In the genomic region with DNA sequence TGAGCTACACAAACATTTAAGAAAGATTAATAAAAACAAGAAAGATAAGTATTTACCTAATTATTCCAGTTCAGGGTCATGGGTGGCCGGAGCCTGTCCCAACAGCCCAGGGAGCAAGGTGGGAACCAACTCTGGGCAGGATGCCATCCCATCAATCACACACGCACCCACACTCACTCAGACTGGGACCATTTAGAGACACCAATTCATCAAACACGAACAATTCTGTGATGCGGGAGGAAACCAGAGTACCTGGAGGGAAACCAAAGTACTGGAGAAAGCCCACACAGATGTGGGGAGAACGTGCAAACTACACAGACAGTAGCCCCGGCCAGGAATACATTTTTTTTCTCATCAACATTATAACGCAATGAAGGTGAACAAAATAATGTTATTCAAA, we compare ENCODE assay signal across 15 cellular contexts. TPM values are rescaled to one million over a fixed set of nuclear protein-coding genes. Genes with fewer than 3 reads are reported as not detected.
A peak's percentile ranks its signal among the peaks of the same experiment; 100 is the strongest.
DNase-seq lines count a peak whose midpoint lies in the region; ATAC-seq, FAIRE-seq and TF ChIP-seq lines count a peak whose summit lies in the region.
"Had no signal": no experiment of that assay in that cellular context is flagged by ENCODE, and none has a peak within 500 bp of the region (broad histone marks: within the 10 kb centered on the region; RNA-seq: fewer than 3 reads in every experiment).

No MANE protein-coding gene starts in this region.

- peaks cover 97% of the 10 kb centered on the region for H3K79me2 ChIP-seq in SU-DHL-6 (ENCODE audit: insufficient read depth, low read length)

- no peak for DNase-seq in Right ventricle myocardium superior
- no peak for DNase-seq in right cardiac atrium
- peak; percentile 55 for DNase-seq in left kidney (ENCODE audit: low read depth, low spot score)
- peak; percentile 32 to 41 for DNase-seq in thyroid gland
- DNase-seq in NCI-H524 (lab: John Stamatoyannopoulos, UW) = no peak
- no peak for DNase-seq in frontal cortex (ENCODE audit: low spot score in 2 of 2)
- DNase-seq: dermis blood vessel endothelial cell; GF-D8; PC-3; stimulated activated CD4-positive, alpha-beta T cell treated with anti-CD3 and anti-CD28 coated beads, Interleukin-2, amount 100 ng/mL, for 24 hours had no signal

- no peaks in the 10 kb centered on the region for H3K9me2 ChIP-seq in SU-DHL-6 (replicated peaks; ENCODE audit: insufficient read depth, low read length)

- H3K4me3 ChIP-seq in right cardiac atrium (ENCODE audit: low read length) (no peak overlapping the region), SU-DHL-6 (ENCODE audit: insufficient read depth, low read length, poor library complexity, severe bottlenecking) (peak overlapping the region; percentile 7), thyroid gland (replicated peaks in 1 of 3) (no peak overlapping the region)
- H3K4me3 ChIP-seq: prostate gland had no signal

- H3K4me1 ChIP-seq in right cardiac atrium (ENCODE audit: control insufficient read depth, insufficient read depth, low read length) (peaks cover 13% of the 10 kb centered on the region), thyroid gland (peaks cover 40 to 46% of the 10 kb centered on the region in 2 donors)
- H3K4me1 ChIP-seq: prostate gland had no signal

- H3K27ac ChIP-seq in right cardiac atrium (ENCODE audit: low read length) (no peak overlapping the region), SU-DHL-6 (ENCODE audit: low read depth, low read length) (peak overlapping the region; percentile 77), thyroid gland (peak overlapping the region in 1 of 3 donors; percentile 11)
- H3K27ac ChIP-seq: C4-2B, prostate gland had no signal

- peak overlapping the region; percentile 20; the same call in 1 of the 2 replicates for H3K9ac ChIP-seq in SU-DHL-6 (ENCODE audit: low read length)

- no peaks in the 10 kb centered on the region; the same call in 1 of the 2 replicates for H4K20me1 ChIP-seq in SU-DHL-6 (ENCODE audit: low read depth, low read length)

- intact Hi-C loops in Right ventricle myocardium superior (cut with DNase I) = no loop called here
- intact Hi-C loops in right cardiac atrium (cut with DNase I) = no loop called here
- intact Hi-C loops in thyroid gland (cut with DNase I) = no loop called here

- peak; percentile 12 for ATAC-seq in Right ventricle myocardium superior (ENCODE audit: poor library complexity)
- no peak for ATAC-seq in right cardiac atrium
- no peak for ATAC-seq in HG03097 (IDR thresholded peaks at IDR 0.05; ENCODE audit: low FRiP score, unreplicated experiment)
- ATAC-seq: HCT116, PC-3 had no signal

- H3K27me3 ChIP-seq in right cardiac atrium (ENCODE audit: control insufficient read depth, insufficient read depth) (no peaks in the 10 kb centered on the region), SU-DHL-6 (ENCODE audit: low read length) (no peaks in the 10 kb centered on the region), thyroid gland (no peaks in the 10 kb centered on the region)

- peak overlapping the region; percentile 53 for H3K4me2 ChIP-seq in SU-DHL-6 (ENCODE audit: low read depth, low read length, poor library complexity, severe bottlenecking)

- H3F3A ChIP-seq in SU-DHL-6 (ENCODE audit: insufficient read depth) = peaks cover 45% of the 10 kb centered on the region

- H2AFZ ChIP-seq in SU-DHL-6 (ENCODE audit: low read depth, low read length, severe bottlenecking) = no peak overlapping the region

- no peaks in the 10 kb centered on the region for H3K9me3 ChIP-seq in right cardiac atrium (ENCODE audit: control insufficient read depth, low read length)
- no peaks in the 10 kb centered on the region for H3K9me3 ChIP-seq in SU-DHL-6 (ENCODE audit: insufficient read depth, low read length)
- no peaks in the 10 kb centered on the region for H3K9me3 ChIP-seq in thyroid gland
- H3K9me3 ChIP-seq: prostate gland had no signal

- no peaks in the 10 kb centered on the region for H3K36me3 ChIP-seq in SU-DHL-6 (ENCODE audit: low read length)
- no peaks in the 10 kb centered on the region for H3K36me3 ChIP-seq in thyroid gland
- H3K36me3 ChIP-seq: prostate gland had no signal

- WGBS in right cardiac atrium = 32% methylated on average over 7 of the region's 7 CpGs
- WGBS in thyroid gland, 2 donors = 34 to 44% methylated on average over 7 of the region's 7 CpGs

- TF ChIP-seq CTCF in SU-DHL-6 (IDR thresholded peaks at IDR 0.05; ENCODE audit: insufficient read depth, low read length, poor library complexity, severe bottlenecking) = no peak
- TF ChIP-seq CTCF in thyroid gland (IDR thresholded peaks at IDR 0.05) = no peak

- TF ChIP-seq POLR2A in thyroid gland (IDR thresholded peaks at IDR 0.05) = no peak

- no peak for FAIRE-seq in frontal cortex (lab: Jason Lieb, UNC)

RNA-seq across cellular contexts. Expression of gene WASF2, which starts 16.2 kb away (rescaled TPM):
- 49.3 TPM for total RNA-seq in Right ventricle myocardium superior
- 10 to 100 TPM; 64.4 to 77.9 (median 71.5) TPM for total RNA-seq in right cardiac atrium
- 22.1 TPM for polyA plus RNA-seq in right cardiac atrium
- 10 to 100 TPM; 38.3 to 47.7 (median 46.7) TPM for total RNA-seq in thyroid gland
- total RNA-seq in frontal cortex = 4.5 TPM

Comparison
In these comparisons a context has a peak if more than half of its experiments do, and no peak if none do; other contexts are left out.
1. DNase-seq: peak in left kidney (single experiment) and thyroid gland (2 of 2); none in Right ventricle myocardium superior (single experiment), right cardiac atrium (0 of 3), NCI-H524 (0 of 2) and frontal cortex (0 of 2).